In the genomic region with DNA sequence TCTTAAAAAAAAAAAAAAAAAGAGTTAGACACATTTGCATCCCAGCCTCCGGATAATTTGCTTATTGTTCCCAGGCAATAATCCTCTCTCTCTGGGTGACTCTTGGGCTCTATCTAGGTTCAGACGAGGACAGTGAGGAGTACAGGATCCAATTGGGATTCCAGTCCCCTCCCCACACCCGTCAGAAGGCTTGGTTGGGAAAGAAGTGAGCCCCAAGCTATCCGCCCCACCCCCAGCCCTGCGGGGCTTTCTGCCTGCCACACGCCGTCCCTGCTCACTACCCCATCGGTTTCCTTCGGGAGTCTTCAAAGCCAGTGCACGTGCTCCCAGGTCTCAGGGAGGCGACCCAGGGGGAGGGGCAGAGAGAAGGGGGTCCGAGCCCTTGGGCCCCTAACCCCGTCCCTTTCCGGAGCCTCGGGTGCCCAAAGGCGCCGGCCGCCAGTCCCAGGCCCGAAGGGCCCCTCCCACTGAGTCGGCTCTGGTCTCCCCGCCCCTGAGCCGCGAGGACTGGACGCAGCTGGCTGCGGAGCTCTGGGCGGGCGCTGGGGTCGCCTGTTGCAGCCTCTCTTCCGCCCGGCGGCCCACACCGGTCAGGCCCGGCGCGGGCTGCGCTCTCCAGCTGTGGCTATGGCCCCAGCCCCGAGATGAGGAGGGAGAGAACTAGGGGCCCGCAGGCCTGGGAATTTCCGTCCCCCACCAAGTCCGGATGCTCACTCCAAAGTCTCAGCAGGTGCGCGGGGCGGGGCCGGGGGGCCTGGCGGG, we compare ENCODE assay signal across 1 cellular context.
A peak's percentile ranks its signal among the peaks of the same experiment; 100 is the strongest.
TF ChIP-seq lines count a peak whose summit lies in the region.

No MANE protein-coding gene starts in this region.

TF ChIP-seq in HEK293, 187 proteins besides CTCF, POLR2A, EP300 and RAD21 (continued from another document and continues in another):
- TF ChIP-seq, protein P1, sequence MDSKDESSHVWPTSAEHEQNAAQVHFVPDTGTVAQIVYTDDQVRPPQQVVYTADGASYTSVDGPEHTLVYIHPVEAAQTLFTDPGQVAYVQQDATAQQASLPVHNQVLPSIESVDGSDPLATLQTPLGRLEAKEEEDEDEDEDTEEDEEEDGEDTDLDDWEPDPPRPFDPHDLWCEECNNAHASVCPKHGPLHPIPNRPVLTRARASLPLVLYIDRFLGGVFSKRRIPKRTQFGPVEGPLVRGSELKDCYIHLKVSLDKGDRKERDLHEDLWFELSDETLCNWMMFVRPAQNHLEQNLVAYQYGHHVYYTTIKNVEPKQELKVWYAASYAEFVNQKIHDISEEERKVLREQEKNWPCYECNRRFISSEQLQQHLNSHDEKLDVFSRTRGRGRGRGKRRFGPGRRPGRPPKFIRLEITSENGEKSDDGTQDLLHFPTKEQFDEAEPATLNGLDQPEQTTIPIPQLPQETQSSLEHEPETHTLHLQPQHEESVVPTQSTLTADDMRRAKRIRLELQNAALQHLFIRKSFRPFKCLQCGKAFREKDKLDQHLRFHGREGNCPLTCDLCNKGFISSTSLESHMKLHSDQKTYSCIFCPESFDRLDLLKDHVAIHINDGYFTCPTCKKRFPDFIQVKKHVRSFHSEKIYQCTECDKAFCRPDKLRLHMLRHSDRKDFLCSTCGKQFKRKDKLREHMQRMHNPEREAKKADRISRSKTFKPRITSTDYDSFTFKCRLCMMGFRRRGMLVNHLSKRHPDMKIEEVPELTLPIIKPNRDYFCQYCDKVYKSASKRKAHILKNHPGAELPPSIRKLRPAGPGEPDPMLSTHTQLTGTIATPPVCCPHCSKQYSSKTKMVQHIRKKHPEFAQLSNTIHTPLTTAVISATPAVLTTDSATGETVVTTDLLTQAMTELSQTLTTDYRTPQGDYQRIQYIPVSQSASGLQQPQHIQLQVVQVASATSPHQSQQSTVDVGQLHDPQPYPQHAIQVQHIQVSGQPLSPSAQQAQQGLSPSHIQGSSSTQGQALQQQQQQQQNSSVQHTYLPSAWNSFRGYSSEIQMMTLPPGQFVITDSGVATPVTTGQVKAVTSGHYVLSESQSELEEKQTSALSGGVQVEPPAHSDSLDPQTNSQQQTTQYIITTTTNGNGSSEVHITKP (tag by site-specific recombination; IDR thresholded peaks at IDR 0.05), result no peak
- TF ChIP-seq, protein P2, sequence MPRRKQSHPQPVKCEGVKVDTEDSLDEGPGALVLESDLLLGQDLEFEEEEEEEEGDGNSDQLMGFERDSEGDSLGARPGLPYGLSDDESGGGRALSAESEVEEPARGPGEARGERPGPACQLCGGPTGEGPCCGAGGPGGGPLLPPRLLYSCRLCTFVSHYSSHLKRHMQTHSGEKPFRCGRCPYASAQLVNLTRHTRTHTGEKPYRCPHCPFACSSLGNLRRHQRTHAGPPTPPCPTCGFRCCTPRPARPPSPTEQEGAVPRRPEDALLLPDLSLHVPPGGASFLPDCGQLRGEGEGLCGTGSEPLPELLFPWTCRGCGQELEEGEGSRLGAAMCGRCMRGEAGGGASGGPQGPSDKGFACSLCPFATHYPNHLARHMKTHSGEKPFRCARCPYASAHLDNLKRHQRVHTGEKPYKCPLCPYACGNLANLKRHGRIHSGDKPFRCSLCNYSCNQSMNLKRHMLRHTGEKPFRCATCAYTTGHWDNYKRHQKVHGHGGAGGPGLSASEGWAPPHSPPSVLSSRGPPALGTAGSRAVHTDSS (tag by site-specific recombination; IDR thresholded peaks at IDR 0.05), result no peak
- no peak for TF ChIP-seq GLI4 (tag by site-specific recombination; IDR thresholded peaks at IDR 0.05)
- TF ChIP-seq OSR2 (tag by site-specific recombination; IDR thresholded peaks at IDR 0.05), result no peak
- TF ChIP-seq, protein P3, sequence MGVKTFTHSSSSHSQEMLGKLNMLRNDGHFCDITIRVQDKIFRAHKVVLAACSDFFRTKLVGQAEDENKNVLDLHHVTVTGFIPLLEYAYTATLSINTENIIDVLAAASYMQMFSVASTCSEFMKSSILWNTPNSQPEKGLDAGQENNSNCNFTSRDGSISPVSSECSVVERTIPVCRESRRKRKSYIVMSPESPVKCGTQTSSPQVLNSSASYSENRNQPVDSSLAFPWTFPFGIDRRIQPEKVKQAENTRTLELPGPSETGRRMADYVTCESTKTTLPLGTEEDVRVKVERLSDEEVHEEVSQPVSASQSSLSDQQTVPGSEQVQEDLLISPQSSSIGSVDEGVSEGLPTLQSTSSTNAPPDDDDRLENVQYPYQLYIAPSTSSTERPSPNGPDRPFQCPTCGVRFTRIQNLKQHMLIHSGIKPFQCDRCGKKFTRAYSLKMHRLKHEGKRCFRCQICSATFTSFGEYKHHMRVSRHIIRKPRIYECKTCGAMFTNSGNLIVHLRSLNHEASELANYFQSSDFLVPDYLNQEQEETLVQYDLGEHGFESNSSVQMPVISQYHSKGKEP (tag by site-specific recombination; IDR thresholded peaks at IDR 0.05), result no peak
- no peak for TF ChIP-seq ZNF664 (tag by site-specific recombination; IDR thresholded peaks at IDR 0.05)
- TF ChIP-seq ZNF48 (tag by site-specific recombination; IDR thresholded peaks at IDR 0.05), result no peak
- no peak for TF ChIP-seq ZNF777 (tag by site-specific recombination; IDR thresholded peaks at IDR 0.05; ENCODE audit: borderline replicate concordance)
- no peak for TF ChIP-seq TSHZ1 (tag by site-specific recombination; IDR thresholded peaks at IDR 0.05; ENCODE audit: borderline replicate concordance)
- TF ChIP-seq ZNF112 (tag by site-specific recombination; IDR thresholded peaks at IDR 0.05), result no peak
- TF ChIP-seq FEZF1 (tag by site-specific recombination; IDR thresholded peaks at IDR 0.05), result no peak
- no peak for TF ChIP-seq ZNF677 (tag by site-specific recombination; IDR thresholded peaks at IDR 0.05)
- TF ChIP-seq, protein P4, sequence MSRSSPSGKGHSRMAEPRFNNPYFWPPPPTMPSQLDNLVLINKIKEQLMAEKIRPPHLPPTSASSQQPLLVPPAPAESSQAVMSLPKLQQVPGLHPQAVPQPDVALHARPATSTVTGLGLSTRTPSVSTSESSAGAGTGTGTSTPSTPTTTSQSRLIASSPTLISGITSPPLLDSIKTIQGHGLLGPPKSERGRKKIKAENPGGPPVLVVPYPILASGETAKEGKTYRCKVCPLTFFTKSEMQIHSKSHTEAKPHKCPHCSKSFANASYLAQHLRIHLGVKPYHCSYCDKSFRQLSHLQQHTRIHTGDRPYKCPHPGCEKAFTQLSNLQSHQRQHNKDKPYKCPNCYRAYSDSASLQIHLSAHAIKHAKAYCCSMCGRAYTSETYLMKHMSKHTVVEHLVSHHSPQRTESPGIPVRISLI (tag by site-specific recombination; IDR thresholded peaks at IDR 0.05), result 0 out of 2 replicates have a peak, but pooled peaks have one; percentile 28
- TF ChIP-seq, protein P5, sequence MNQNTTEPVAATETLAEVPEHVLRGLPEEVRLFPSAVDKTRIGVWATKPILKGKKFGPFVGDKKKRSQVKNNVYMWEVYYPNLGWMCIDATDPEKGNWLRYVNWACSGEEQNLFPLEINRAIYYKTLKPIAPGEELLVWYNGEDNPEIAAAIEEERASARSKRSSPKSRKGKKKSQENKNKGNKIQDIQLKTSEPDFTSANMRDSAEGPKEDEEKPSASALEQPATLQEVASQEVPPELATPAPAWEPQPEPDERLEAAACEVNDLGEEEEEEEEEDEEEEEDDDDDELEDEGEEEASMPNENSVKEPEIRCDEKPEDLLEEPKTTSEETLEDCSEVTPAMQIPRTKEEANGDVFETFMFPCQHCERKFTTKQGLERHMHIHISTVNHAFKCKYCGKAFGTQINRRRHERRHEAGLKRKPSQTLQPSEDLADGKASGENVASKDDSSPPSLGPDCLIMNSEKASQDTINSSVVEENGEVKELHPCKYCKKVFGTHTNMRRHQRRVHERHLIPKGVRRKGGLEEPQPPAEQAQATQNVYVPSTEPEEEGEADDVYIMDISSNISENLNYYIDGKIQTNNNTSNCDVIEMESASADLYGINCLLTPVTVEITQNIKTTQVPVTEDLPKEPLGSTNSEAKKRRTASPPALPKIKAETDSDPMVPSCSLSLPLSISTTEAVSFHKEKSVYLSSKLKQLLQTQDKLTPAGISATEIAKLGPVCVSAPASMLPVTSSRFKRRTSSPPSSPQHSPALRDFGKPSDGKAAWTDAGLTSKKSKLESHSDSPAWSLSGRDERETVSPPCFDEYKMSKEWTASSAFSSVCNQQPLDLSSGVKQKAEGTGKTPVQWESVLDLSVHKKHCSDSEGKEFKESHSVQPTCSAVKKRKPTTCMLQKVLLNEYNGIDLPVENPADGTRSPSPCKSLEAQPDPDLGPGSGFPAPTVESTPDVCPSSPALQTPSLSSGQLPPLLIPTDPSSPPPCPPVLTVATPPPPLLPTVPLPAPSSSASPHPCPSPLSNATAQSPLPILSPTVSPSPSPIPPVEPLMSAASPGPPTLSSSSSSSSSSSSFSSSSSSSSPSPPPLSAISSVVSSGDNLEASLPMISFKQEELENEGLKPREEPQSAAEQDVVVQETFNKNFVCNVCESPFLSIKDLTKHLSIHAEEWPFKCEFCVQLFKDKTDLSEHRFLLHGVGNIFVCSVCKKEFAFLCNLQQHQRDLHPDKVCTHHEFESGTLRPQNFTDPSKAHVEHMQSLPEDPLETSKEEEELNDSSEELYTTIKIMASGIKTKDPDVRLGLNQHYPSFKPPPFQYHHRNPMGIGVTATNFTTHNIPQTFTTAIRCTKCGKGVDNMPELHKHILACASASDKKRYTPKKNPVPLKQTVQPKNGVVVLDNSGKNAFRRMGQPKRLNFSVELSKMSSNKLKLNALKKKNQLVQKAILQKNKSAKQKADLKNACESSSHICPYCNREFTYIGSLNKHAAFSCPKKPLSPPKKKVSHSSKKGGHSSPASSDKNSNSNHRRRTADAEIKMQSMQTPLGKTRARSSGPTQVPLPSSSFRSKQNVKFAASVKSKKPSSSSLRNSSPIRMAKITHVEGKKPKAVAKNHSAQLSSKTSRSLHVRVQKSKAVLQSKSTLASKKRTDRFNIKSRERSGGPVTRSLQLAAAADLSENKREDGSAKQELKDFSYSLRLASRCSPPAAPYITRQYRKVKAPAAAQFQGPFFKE (tag by site-specific recombination; IDR thresholded peaks at IDR 0.05; ENCODE audit: borderline replicate concordance), result no peak
- no peak for TF ChIP-seq ZNF580 (tag by site-specific recombination; IDR thresholded peaks at IDR 0.05)
- peak; percentile 81 for TF ChIP-seq ZBTB8A (tag by site-specific recombination; IDR thresholded peaks at IDR 0.05)
- TF ChIP-seq ZSCAN23 (tag by site-specific recombination; IDR thresholded peaks at IDR 0.05), result no peak
- no peak for TF ChIP-seq ZNF433 (tag by site-specific recombination; IDR thresholded peaks at IDR 0.05; ENCODE audit: low read depth)
- TF ChIP-seq ZXDB (tag by site-specific recombination; IDR thresholded peaks at IDR 0.05), result 0 out of 2 replicates have a peak, but pooled peaks have one; percentile 44
- TF ChIP-seq, protein P6, sequence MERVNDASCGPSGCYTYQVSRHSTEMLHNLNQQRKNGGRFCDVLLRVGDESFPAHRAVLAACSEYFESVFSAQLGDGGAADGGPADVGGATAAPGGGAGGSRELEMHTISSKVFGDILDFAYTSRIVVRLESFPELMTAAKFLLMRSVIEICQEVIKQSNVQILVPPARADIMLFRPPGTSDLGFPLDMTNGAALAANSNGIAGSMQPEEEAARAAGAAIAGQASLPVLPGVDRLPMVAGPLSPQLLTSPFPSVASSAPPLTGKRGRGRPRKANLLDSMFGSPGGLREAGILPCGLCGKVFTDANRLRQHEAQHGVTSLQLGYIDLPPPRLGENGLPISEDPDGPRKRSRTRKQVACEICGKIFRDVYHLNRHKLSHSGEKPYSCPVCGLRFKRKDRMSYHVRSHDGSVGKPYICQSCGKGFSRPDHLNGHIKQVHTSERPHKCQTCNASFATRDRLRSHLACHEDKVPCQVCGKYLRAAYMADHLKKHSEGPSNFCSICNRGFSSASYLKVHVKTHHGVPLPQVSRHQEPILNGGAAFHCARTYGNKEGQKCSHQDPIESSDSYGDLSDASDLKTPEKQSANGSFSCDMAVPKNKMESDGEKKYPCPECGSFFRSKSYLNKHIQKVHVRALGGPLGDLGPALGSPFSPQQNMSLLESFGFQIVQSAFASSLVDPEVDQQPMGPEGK (tag by site-specific recombination; IDR thresholded peaks at IDR 0.05), result peak; percentile 42
- no peak for TF ChIP-seq ZNF768 (tag by site-specific recombination; IDR thresholded peaks at IDR 0.05)
- TF ChIP-seq ZNF830 (tag by site-specific recombination; IDR thresholded peaks at IDR 0.05; ENCODE audit: low read depth), result no peak
- TF ChIP-seq ZNF292 (tag by site-specific recombination; IDR thresholded peaks at IDR 0.05; ENCODE audit: borderline replicate concordance, low read depth), result no peak
- TF ChIP-seq MZF1 (tag by site-specific recombination; IDR thresholded peaks at IDR 0.05; ENCODE audit: borderline replicate concordance), result no peak
- TF ChIP-seq ZNF174 (tag by site-specific recombination; IDR thresholded peaks at IDR 0.05), result no peak
- no peak for TF ChIP-seq IKZF3 (tag by site-specific recombination; IDR thresholded peaks at IDR 0.05)
- TF ChIP-seq ZSCAN4 (tag by site-specific recombination; IDR thresholded peaks at IDR 0.05), result no peak
- no peak for TF ChIP-seq ZEB2 (tag by site-specific recombination; IDR thresholded peaks at IDR 0.05)
- 0 out of 2 replicates have a peak, but pooled peaks have one; percentile 39 for TF ChIP-seq ZIC2 (tag by site-specific recombination; IDR thresholded peaks at IDR 0.05)
- TF ChIP-seq ZNF248 (tag by site-specific recombination; IDR thresholded peaks at IDR 0.05), result no peak
- TF ChIP-seq TRIM28 (IDR thresholded peaks at IDR 0.05; ENCODE audit: borderline replicate concordance, low read length), result no peak
